ENCODE assay signal across 1 cellular context in the genomic region with DNA sequence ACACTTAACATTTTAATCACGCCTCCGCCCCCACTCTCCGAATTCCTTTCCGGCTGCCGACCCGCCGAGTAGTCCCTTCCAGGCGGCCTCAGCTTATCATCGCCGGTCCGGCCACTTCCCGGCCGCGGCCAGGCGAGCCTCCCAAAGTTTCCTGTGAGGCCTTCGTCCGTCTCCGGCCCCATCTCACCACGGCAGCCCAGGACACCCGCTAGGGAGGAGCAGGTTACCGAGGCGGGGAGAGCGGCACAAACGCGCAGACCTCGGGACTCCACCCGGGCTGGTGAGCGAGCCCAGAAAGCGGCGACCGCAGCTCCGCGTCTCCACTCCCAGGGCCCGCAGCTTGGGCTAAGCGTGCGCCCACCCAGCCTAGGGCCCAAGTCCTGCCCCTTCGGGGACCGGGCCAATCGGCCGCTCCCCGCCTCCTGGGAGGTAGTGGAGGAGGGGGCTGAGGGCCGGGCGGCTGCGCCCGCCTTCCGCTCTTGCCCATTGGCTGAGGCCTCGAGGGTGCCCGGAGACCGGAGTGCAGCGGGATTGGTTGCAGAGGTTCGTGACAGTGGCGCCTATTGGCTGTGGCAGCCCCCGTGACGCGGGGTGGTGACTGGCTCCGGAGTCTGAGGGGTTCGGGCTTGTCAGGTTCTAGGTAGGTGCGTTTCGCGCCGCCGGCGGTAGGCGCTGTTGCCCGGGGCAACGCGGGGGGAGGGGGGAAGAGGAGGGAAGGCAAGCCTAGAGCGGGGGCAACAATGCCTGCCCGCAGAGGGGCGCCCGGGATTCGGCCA.
TF ChIP-seq lines count a peak whose summit lies in the region.

No MANE protein-coding gene starts in this region.

TF ChIP-seq in K562, 482 proteins besides CTCF, POLR2A, EP300 and RAD21 (continued from another document and continues in another):
- TF ChIP-seq, protein P1, sequence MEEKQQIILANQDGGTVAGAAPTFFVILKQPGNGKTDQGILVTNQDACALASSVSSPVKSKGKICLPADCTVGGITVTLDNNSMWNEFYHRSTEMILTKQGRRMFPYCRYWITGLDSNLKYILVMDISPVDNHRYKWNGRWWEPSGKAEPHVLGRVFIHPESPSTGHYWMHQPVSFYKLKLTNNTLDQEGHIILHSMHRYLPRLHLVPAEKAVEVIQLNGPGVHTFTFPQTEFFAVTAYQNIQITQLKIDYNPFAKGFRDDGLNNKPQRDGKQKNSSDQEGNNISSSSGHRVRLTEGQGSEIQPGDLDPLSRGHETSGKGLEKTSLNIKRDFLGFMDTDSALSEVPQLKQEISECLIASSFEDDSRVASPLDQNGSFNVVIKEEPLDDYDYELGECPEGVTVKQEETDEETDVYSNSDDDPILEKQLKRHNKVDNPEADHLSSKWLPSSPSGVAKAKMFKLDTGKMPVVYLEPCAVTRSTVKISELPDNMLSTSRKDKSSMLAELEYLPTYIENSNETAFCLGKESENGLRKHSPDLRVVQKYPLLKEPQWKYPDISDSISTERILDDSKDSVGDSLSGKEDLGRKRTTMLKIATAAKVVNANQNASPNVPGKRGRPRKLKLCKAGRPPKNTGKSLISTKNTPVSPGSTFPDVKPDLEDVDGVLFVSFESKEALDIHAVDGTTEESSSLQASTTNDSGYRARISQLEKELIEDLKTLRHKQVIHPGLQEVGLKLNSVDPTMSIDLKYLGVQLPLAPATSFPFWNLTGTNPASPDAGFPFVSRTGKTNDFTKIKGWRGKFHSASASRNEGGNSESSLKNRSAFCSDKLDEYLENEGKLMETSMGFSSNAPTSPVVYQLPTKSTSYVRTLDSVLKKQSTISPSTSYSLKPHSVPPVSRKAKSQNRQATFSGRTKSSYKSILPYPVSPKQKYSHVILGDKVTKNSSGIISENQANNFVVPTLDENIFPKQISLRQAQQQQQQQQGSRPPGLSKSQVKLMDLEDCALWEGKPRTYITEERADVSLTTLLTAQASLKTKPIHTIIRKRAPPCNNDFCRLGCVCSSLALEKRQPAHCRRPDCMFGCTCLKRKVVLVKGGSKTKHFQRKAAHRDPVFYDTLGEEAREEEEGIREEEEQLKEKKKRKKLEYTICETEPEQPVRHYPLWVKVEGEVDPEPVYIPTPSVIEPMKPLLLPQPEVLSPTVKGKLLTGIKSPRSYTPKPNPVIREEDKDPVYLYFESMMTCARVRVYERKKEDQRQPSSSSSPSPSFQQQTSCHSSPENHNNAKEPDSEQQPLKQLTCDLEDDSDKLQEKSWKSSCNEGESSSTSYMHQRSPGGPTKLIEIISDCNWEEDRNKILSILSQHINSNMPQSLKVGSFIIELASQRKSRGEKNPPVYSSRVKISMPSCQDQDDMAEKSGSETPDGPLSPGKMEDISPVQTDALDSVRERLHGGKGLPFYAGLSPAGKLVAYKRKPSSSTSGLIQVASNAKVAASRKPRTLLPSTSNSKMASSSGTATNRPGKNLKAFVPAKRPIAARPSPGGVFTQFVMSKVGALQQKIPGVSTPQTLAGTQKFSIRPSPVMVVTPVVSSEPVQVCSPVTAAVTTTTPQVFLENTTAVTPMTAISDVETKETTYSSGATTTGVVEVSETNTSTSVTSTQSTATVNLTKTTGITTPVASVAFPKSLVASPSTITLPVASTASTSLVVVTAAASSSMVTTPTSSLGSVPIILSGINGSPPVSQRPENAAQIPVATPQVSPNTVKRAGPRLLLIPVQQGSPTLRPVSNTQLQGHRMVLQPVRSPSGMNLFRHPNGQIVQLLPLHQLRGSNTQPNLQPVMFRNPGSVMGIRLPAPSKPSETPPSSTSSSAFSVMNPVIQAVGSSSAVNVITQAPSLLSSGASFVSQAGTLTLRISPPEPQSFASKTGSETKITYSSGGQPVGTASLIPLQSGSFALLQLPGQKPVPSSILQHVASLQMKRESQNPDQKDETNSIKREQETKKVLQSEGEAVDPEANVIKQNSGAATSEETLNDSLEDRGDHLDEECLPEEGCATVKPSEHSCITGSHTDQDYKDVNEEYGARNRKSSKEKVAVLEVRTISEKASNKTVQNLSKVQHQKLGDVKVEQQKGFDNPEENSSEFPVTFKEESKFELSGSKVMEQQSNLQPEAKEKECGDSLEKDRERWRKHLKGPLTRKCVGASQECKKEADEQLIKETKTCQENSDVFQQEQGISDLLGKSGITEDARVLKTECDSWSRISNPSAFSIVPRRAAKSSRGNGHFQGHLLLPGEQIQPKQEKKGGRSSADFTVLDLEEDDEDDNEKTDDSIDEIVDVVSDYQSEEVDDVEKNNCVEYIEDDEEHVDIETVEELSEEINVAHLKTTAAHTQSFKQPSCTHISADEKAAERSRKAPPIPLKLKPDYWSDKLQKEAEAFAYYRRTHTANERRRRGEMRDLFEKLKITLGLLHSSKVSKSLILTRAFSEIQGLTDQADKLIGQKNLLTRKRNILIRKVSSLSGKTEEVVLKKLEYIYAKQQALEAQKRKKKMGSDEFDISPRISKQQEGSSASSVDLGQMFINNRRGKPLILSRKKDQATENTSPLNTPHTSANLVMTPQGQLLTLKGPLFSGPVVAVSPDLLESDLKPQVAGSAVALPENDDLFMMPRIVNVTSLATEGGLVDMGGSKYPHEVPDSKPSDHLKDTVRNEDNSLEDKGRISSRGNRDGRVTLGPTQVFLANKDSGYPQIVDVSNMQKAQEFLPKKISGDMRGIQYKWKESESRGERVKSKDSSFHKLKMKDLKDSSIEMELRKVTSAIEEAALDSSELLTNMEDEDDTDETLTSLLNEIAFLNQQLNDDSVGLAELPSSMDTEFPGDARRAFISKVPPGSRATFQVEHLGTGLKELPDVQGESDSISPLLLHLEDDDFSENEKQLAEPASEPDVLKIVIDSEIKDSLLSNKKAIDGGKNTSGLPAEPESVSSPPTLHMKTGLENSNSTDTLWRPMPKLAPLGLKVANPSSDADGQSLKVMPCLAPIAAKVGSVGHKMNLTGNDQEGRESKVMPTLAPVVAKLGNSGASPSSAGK (IDR thresholded peaks at IDR 0.05), result no peak
- 0 out of 2 replicates have a peak, but pooled peaks have one; percentile 44 for TF ChIP-seq ZBTB2 (IDR thresholded peaks at IDR 0.05)
- peak; percentile 9; the same call in 1 of the 2 replicates for TF ChIP-seq MAFK (IDR thresholded peaks at IDR 0.05; ENCODE audit: low read length)
- TF ChIP-seq RB1 (IDR thresholded peaks at IDR 0.05; ENCODE audit: low read depth), result peak; percentile 66
- no peak for TF ChIP-seq CEBPZ (IDR thresholded peaks at IDR 0.05; ENCODE audit: borderline replicate concordance, low read depth, low read length)
- no peak for TF ChIP-seq KLF10 (CRISPR knock-in tag; IDR thresholded peaks at IDR 0.05)
- TF ChIP-seq, protein P2, sequence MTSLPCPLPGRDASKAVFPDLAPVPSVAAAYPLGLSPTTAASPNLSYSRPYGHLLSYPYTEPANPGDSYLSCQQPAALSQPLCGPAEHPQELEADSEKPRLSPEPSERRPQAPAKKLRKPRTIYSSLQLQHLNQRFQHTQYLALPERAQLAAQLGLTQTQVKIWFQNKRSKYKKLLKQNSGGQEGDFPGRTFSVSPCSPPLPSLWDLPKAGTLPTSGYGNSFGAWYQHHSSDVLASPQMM (CRISPR knock-in tag; IDR thresholded peaks at IDR 0.05), result no peak
- TF ChIP-seq CC2D1A (IDR thresholded peaks at IDR 0.05), result no peak
- no peak for TF ChIP-seq ZBTB43 (CRISPR knock-in tag; IDR thresholded peaks at IDR 0.05)
- TF ChIP-seq NR0B1 (IDR thresholded peaks at IDR 0.05; ENCODE audit: partially characterized antibody), result no peak
- TF ChIP-seq, protein P3, sequence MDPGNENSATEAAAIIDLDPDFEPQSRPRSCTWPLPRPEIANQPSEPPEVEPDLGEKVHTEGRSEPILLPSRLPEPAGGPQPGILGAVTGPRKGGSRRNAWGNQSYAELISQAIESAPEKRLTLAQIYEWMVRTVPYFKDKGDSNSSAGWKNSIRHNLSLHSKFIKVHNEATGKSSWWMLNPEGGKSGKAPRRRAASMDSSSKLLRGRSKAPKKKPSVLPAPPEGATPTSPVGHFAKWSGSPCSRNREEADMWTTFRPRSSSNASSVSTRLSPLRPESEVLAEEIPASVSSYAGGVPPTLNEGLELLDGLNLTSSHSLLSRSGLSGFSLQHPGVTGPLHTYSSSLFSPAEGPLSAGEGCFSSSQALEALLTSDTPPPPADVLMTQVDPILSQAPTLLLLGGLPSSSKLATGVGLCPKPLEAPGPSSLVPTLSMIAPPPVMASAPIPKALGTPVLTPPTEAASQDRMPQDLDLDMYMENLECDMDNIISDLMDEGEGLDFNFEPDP (CRISPR knock-in tag; IDR thresholded peaks at IDR 0.05), result no peak
- peak in 1 of 2 experiments; percentile 71; a peak in 2 of 4 replicates for TF ChIP-seq CSDE1 (IDR thresholded peaks at IDR 0.05)
- peak; percentile 68 for TF ChIP-seq CXXC5 (CRISPR knock-in tag; IDR thresholded peaks at IDR 0.05)
- TF ChIP-seq KDM4B (IDR thresholded peaks at IDR 0.05; ENCODE audit: borderline replicate concordance in 2 of 2, low read depth in 1 of 2), result peak in 1 of 2 experiments; percentile 37; a peak in 1 of 4 replicates
- peak; percentile 61; the same call in 1 of the 2 replicates for TF ChIP-seq ZBTB1 (CRISPR knock-in tag; IDR thresholded peaks at IDR 0.05; ENCODE audit: borderline replicate concordance, low read depth)
- no peak for TF ChIP-seq HDAC3 (IDR thresholded peaks at IDR 0.05; ENCODE audit: borderline replicate concordance, partially characterized antibody)
- no peak for TF ChIP-seq CHAMP1 (IDR thresholded peaks at IDR 0.05)
